In the genomic region with DNA sequence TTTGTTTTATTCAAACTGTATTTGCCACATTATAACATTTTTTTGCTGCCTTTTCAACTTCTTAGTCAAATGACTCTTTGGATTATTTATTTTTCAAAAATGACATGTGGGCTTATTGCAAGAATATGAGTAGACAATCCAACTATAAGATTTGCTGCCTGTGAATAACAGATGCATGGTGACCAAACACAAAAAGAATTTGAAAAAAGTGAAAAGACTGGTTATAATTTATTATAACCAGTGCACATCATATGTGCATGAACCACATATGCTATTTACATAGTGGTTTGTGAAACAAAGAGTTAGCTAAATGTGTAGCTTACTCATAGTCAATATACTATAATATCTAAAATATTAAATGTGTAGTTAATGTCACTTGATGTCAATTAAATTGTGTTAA, we compare ENCODE assay signal across 23 cellular contexts.
DNase-seq lines count a peak whose midpoint lies in the region; ATAC-seq, FAIRE-seq and TF ChIP-seq lines count a peak whose summit lies in the region.
"Had no signal": no experiment of that assay in that cellular context is flagged by ENCODE, and none has a peak within 500 bp of the region (broad histone marks: within the 10 kb centered on the region; RNA-seq: fewer than 3 reads in every experiment).

No MANE protein-coding gene starts in this region.

- no peak for TF ChIP-seq POLR2A in GM18505 (IDR thresholded peaks at IDR 0.05; ENCODE audit: borderline replicate concordance, extremely low read depth, insufficient read depth, insufficient read length)

- peak; percentile 8 for ATAC-seq in foreskin keratinocyte
- no peak for ATAC-seq in HG03039 (IDR thresholded peaks at IDR 0.05; ENCODE audit: unreplicated experiment)
- no peak for ATAC-seq in omental fat pad (ENCODE audit: low FRiP score)
- ATAC-seq in GM18505 (IDR thresholded peaks at IDR 0.05; ENCODE audit: unreplicated experiment): no peak
- ATAC-seq: K562 had no signal

- DNase-seq in AG10803 (ENCODE audit: low read depth) (peak; percentile 10), LHCN-M2 (ENCODE audit: low read depth) (peak; percentile 70), bronchial epithelial cell (ENCODE audit: low read depth) (peak; percentile 33), foreskin keratinocyte (peak; percentile 42 to 52), omental fat pad (ENCODE audit: low spot score) (no peak), NCI-H524 (lab: John Stamatoyannopoulos, UW) (no peak)
- DNase-seq: ACHN; CD4-positive, alpha-beta memory T cell; DND-41; GDM1; NCI-H1092 treated with DMSO at 0.1 percent for 48 hours; NCI-H1436 treated with DMSO at 0.1 percent for 48 hours; NCI-H2029; NCI-H2227 treated with DMSO at 0.1 percent for 48 hours; NCI-H510A treated with DMSO at 0.1 percent for 48 hours; NCI-H774; OCI-M1; Right ventricle myocardium superior had no signal

- no peak for FAIRE-seq in bronchial epithelial cell (lab: Jason Lieb, UNC)
- FAIRE-seq: K562 had no signal

- no peak overlapping the region for H3K27ac ChIP-seq in foreskin keratinocyte
- H3K27ac ChIP-seq: 22Rv1; BLaER1 treated with 17β-estradiol and CSF1 and Interleukin-3, amounts not matched to agents 10 nM and 100 nM had no signal

- H3K27me3 ChIP-seq in bronchial epithelial cell (ENCODE audit: control insufficient read depth, insufficient read depth, low read length) (no peaks in the 10 kb centered on the region), foreskin keratinocyte (no peaks in the 10 kb centered on the region)
- H3K27me3 ChIP-seq: BLaER1 treated with 17β-estradiol and CSF1 and Interleukin-3, amounts not matched to agents 10 nM and 100 nM had no signal

- H3K4me3 ChIP-seq in AG10803 (ENCODE audit: low read length) (no peak overlapping the region), bronchial epithelial cell (ENCODE audit: low read depth, low read length) (no peak overlapping the region)
- H3K4me3 ChIP-seq: BLaER1 treated with 17β-estradiol and CSF1 and Interleukin-3, amounts not matched to agents 10 nM and 100 nM; K562 had no signal

- no peaks in the 10 kb centered on the region for H3K36me3 ChIP-seq in bronchial epithelial cell (ENCODE audit: control insufficient read depth, insufficient read depth, low read length)
- H3K36me3 ChIP-seq: BLaER1 treated with 17β-estradiol and CSF1 and Interleukin-3, amounts not matched to agents 10 nM and 100 nM had no signal

- H3K4me1 ChIP-seq in foreskin keratinocyte: peaks cover 6% of the 10 kb centered on the region
- H3K4me1 ChIP-seq: BLaER1 treated with 17β-estradiol and CSF1 and Interleukin-3, amounts not matched to agents 10 nM and 100 nM had no signal

- TF ChIP-seq CTCF in AG10803 (conservative IDR thresholded peaks at IDR 0.05; ENCODE audit: low read length) (no peak), bronchial epithelial cell (IDR thresholded peaks at IDR 0.05; ENCODE audit: insufficient read depth, low read length, severe bottlenecking) (no peak), foreskin keratinocyte (conservative IDR thresholded peaks at IDR 0.05) (no peak), omental fat pad (IDR thresholded peaks at IDR 0.05) (no peak)

Comparison
In these comparisons a context has a peak if more than half of its experiments do, and no peak if none do; other contexts are left out.
1. DNase-seq: peak in AG10803 (single experiment), LHCN-M2 (single experiment), bronchial epithelial cell (single experiment) and foreskin keratinocyte (2 of 2); none in omental fat pad (single experiment) and NCI-H524 (0 of 2).